In the genomic region with DNA sequence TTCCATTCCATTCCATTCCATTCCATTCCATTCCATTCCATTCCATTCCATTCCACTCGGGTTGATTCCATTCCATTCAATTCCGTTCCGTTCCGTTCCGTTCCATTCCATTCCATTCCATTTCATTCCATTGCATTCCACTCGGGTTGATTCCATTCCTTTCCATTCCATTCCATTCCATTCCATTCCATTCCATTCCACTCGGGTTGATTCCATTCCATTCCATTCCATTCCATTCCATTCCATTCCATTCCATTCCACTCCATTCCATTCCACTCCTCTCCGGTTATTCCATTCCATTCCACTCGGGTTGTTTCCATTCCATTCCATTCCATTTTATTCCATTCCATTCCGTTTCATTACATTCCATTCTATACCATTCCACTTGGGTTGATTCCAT, we compare ENCODE assay signal across 8 cellular contexts.
A peak's percentile ranks its signal among the peaks of the same experiment; 100 is the strongest.
DNase-seq lines count a peak whose midpoint lies in the region; ATAC-seq and TF ChIP-seq lines count a peak whose summit lies in the region.
"Not testable (repeated sequence)": the region's sequence is repeated elsewhere in the genome, so short reads cannot be mapped to it uniquely, and the experiment has no call there.

No MANE protein-coding gene starts in this region.

- ATAC-seq in CD8-positive, alpha-beta T cell = peak; percentile 44
- peak; percentile 39 for ATAC-seq in GM19023 (IDR thresholded peaks at IDR 0.05; ENCODE audit: unreplicated experiment)
- ATAC-seq in GM21447 (IDR thresholded peaks at IDR 0.05; ENCODE audit: unreplicated experiment) = peak; percentile 51
- peak; percentile 55 for ATAC-seq in HG02763 (IDR thresholded peaks at IDR 0.05; ENCODE audit: unreplicated experiment)
- ATAC-seq in HG03135 (IDR thresholded peaks at IDR 0.05; ENCODE audit: unreplicated experiment) = peak; percentile 51
- peak; percentile 68 for ATAC-seq in IMR-90 (ENCODE audit: low read depth)
- peak; percentile 83 for ATAC-seq in gastroesophageal sphincter
- ATAC-seq in naive thymus-derived CD4-positive, alpha-beta T cell = peak; percentile 74

- not testable (repeated sequence) for H2BK5ac ChIP-seq in IMR-90 (ENCODE audit: low read depth, low read length, poor library complexity, severe bottlenecking)

- H4K5ac ChIP-seq in IMR-90 (ENCODE audit: low read depth, low read length) = not testable (repeated sequence)

- H3K4me3 ChIP-seq in CD8-positive, alpha-beta T cell (ENCODE audit: low read depth, low read length); IMR-90 (ENCODE audit: insufficient read depth, low read depth, low read length); gastroesophageal sphincter; naive thymus-derived CD4-positive, alpha-beta T cell (ENCODE audit: low read length): not testable (repeated sequence)

- H2BK15ac ChIP-seq in IMR-90 (ENCODE audit: low read depth, low read length) = not testable (repeated sequence)

- H3K27me3 ChIP-seq in CD8-positive, alpha-beta T cell (ENCODE audit: insufficient read depth, low read length); IMR-90 (ENCODE audit: control insufficient read depth, insufficient read depth, low read length); gastroesophageal sphincter; naive thymus-derived CD4-positive, alpha-beta T cell (ENCODE audit: control insufficient read depth in 2 of 2, insufficient read depth in 2 of 2, low read length in 2 of 2): not testable (repeated sequence)

- WGBS in IMR-90 (ENCODE audit: extremely low coverage in 2 of 2, insufficient read length in 1 of 2), 2 experiments = no CpG with 5 or more reads among the region's 10 CpGs
- 28% methylated on average over 8 of the region's 10 CpGs; no CpG with 5 or more reads in 1 of the 2 donors for WGBS in gastroesophageal sphincter (ENCODE audit: low coverage in 1 of 2), 2 donors

- H4K8ac ChIP-seq in IMR-90 (ENCODE audit: low read depth in 2 of 2, low read length in 2 of 2) = not testable (repeated sequence)

- H3K27ac Mint-ChIP-seq in CD8-positive, alpha-beta T cell; naive thymus-derived CD4-positive, alpha-beta T cell: not testable (repeated sequence)

- not testable (repeated sequence) for TF ChIP-seq EP300 in gastroesophageal sphincter (IDR thresholded peaks at IDR 0.05)

- intact Hi-C loops in CD8-positive, alpha-beta T cell (cut with DNase I, micrococcal nuclease); IMR-90 (cut with micrococcal nuclease); naive thymus-derived CD4-positive, alpha-beta T cell (cut with micrococcal nuclease): not testable (repeated sequence)

- not testable (repeated sequence) for DNase-seq in CD8-positive, alpha-beta T cell; IMR-90; naive thymus-derived CD4-positive, alpha-beta T cell

- TF ChIP-seq RAD21 in IMR-90 (IDR thresholded peaks at IDR 0.05; ENCODE audit: low read length) = not testable (repeated sequence)

- not testable (repeated sequence) for H3K18ac ChIP-seq in IMR-90 (ENCODE audit: low read depth, low read length)

- not testable (repeated sequence) for H2AK5ac ChIP-seq in IMR-90 (ENCODE audit: low read depth, low read length)

- H3K4ac ChIP-seq in IMR-90 (ENCODE audit: low read depth, low read length) = not testable (repeated sequence)

- TF ChIP-seq CTCF in CD8-positive, alpha-beta T cell (IDR thresholded peaks at IDR 0.05); IMR-90 (conservative IDR thresholded peaks at IDR 0.05; ENCODE audit: low read depth, low read length); gastroesophageal sphincter (IDR thresholded peaks at IDR 0.05): not testable (repeated sequence)

- H3K9ac ChIP-seq in IMR-90 (ENCODE audit: low read depth, low read length) = not testable (repeated sequence)

- H2BK120ac ChIP-seq in IMR-90 (ENCODE audit: low read depth, low read length) = not testable (repeated sequence)

- not testable (repeated sequence) for H3K4me3 Mint-ChIP-seq in CD8-positive, alpha-beta T cell; naive thymus-derived CD4-positive, alpha-beta T cell

- CTCF ChIA-PET in CD8-positive, alpha-beta T cell (lab: Charles Lee); IMR-90 (lab: Yijun Ruan, JAX); naive thymus-derived CD4-positive, alpha-beta T cell (lab: Charles Lee): not testable (repeated sequence)

- H4K91ac ChIP-seq in IMR-90 (ENCODE audit: insufficient read depth, low read depth, low read length) = not testable (repeated sequence)

- H3K79me1 ChIP-seq in IMR-90 (ENCODE audit: low read depth in 1 of 2, low read length in 2 of 2) = not testable (repeated sequence)

- H3K4me1 ChIP-seq in CD8-positive, alpha-beta T cell (ENCODE audit: insufficient read depth, low read length); IMR-90 (ENCODE audit: control insufficient read depth, insufficient read depth, low read length); gastroesophageal sphincter; naive thymus-derived CD4-positive, alpha-beta T cell (ENCODE audit: control insufficient read depth in 2 of 2, insufficient read depth in 2 of 2, low read length in 2 of 2): not testable (repeated sequence)

- H3K56ac ChIP-seq in IMR-90 (ENCODE audit: extremely low read depth, insufficient read depth, low read length) = not testable (repeated sequence)

- in situ Hi-C loops in IMR-90 (cut with MboI; ENCODE audit: low sequenced_read_pairs) = not testable (repeated sequence)

- not testable (repeated sequence) for BruUV-seq in IMR-90 (replicated peaks; lab: Mats Ljungman, UMichigan)

- dilution Hi-C loops in IMR-90 (cut with HindIII; ENCODE audit: low sequenced_read_pairs, unreplicated experiment) = not testable (repeated sequence)

- not testable (repeated sequence) for H3K27me3 Mint-ChIP-seq in CD8-positive, alpha-beta T cell (ENCODE audit: low read depth); naive thymus-derived CD4-positive, alpha-beta T cell

- H3K27ac ChIP-seq in CD8-positive, alpha-beta T cell (ENCODE audit: low read depth, low read length); IMR-90 (ENCODE audit: insufficient read depth, low read length); gastroesophageal sphincter; naive thymus-derived CD4-positive, alpha-beta T cell (ENCODE audit: low read depth, low read length): not testable (repeated sequence)

- H4K20me1 ChIP-seq in IMR-90 (ENCODE audit: insufficient read depth, low read length) = not testable (repeated sequence)

- not testable (repeated sequence) for H3K4me2 ChIP-seq in IMR-90 (ENCODE audit: low read depth, low read length)

- not testable (repeated sequence) for H3K4me1 Mint-ChIP-seq in CD8-positive, alpha-beta T cell (ENCODE audit: low read depth); naive thymus-derived CD4-positive, alpha-beta T cell

- POLR2A ChIA-PET in CD8-positive, alpha-beta T cell (lab: Charles Lee); IMR-90 (lab: Charles Lee; ENCODE audit: unreplicated experiment); naive thymus-derived CD4-positive, alpha-beta T cell (lab: Charles Lee): not testable (repeated sequence)

- not testable (repeated sequence) for H3K23ac ChIP-seq in IMR-90 (ENCODE audit: low read depth, low read length)

- peaks cover 13% of the 10 kb centered on the region for H3K9me3 Mint-ChIP-seq in CD8-positive, alpha-beta T cell
- peaks cover 6 to 28% (median 23%) of the 10 kb centered on the region in 11 donors for H3K9me3 Mint-ChIP-seq in naive thymus-derived CD4-positive, alpha-beta T cell

- not testable (repeated sequence) for H3K9me3 ChIP-seq in CD8-positive, alpha-beta T cell (ENCODE audit: low read length); IMR-90 (ENCODE audit: control insufficient read depth, insufficient read depth, low read length); gastroesophageal sphincter; naive thymus-derived CD4-positive, alpha-beta T cell (ENCODE audit: control insufficient read depth in 2 of 3, low read length in 3 of 3)

- H2AK9ac ChIP-seq in IMR-90 (replicated peaks; ENCODE audit: low read depth, low read length, poor library complexity) = not testable (repeated sequence)

- H2BK20ac ChIP-seq in IMR-90 (ENCODE audit: low read depth, low read length) = not testable (repeated sequence)

- not testable (repeated sequence) for H2AFZ ChIP-seq in IMR-90 (replicated peaks; ENCODE audit: low read length, poor library complexity)

- TF ChIP-seq POLR2A in IMR-90 (IDR thresholded peaks at IDR 0.05; ENCODE audit: low read depth, low read length); gastroesophageal sphincter (IDR thresholded peaks at IDR 0.05): not testable (repeated sequence)

- not testable (repeated sequence) for H3K36me3 ChIP-seq in CD8-positive, alpha-beta T cell (ENCODE audit: insufficient read depth, low read length); IMR-90 (ENCODE audit: control insufficient read depth, insufficient read depth, low read length); gastroesophageal sphincter; naive thymus-derived CD4-positive, alpha-beta T cell (ENCODE audit: control insufficient read depth in 2 of 3, insufficient read depth in 3 of 3, low read length in 3 of 3)

- H3K9me1 ChIP-seq in IMR-90 (ENCODE audit: insufficient read depth, low read length) = not testable (repeated sequence)

- not testable (repeated sequence) for H3K14ac ChIP-seq in IMR-90 (replicated peaks; ENCODE audit: low read depth, low read length)

- peaks cover 12% of the 10 kb centered on the region for H3K36me3 Mint-ChIP-seq in CD8-positive, alpha-beta T cell
- H3K36me3 Mint-ChIP-seq in naive thymus-derived CD4-positive, alpha-beta T cell = peaks cover 9 to 32% (median 20%) of the 10 kb centered on the region in 5 donors
